8 cellular contexts compared by ENCODE assay signal in genomic region chr2:136117909-136118818, GRCh38. TPM values are rescaled to one million over a fixed set of nuclear protein-coding genes. Genes with fewer than 3 reads are reported as not detected.
DNase-seq lines count a peak whose midpoint lies in the region; ATAC-seq and TF ChIP-seq lines count a peak whose summit lies in the region.

Gene CXCR4, minus strand, starts transcription at chr2:136118149. Its CDS starts 89 bp downstream, at chr2:136118060.

- H3K27ac Mint-ChIP-seq in endothelial cell (ENCODE audit: unreplicated experiment) = peak within 1 kb of the TSS; percentile 24

- H3K27me3 ChIP-seq in mucosa of stomach (ENCODE audit: control insufficient read depth, insufficient read depth, low read length) = peaks cover 31% of the 10 kb centered on the region

- peak within 1 kb of the TSS; percentile 44 for H3K4me3 ChIP-seq in mucosa of stomach (ENCODE audit: low read length)

- peak within 1 kb of the TSS; percentile 97 for H3K4me3 Mint-ChIP-seq in endothelial cell (ENCODE audit: unreplicated experiment)

- no peaks in the 10 kb centered on the region for H3K36me3 ChIP-seq in mucosa of stomach (ENCODE audit: control insufficient read depth, insufficient read depth, low read length)

- peak within 1 kb of the TSS; percentile 68 for H3K9ac ChIP-seq in mucosa of stomach (ENCODE audit: low read length)

- TF ChIP-seq CTCF in GM12873 (IDR thresholded peaks at IDR 0.05; ENCODE audit: insufficient read depth, low read depth, low read length, missing control alignments) (peak; percentile 36), endothelial cell (IDR thresholded peaks at IDR 0.05; ENCODE audit: unreplicated experiment) (no peak)

- H3K4me1 ChIP-seq in mucosa of stomach (ENCODE audit: control insufficient read depth, insufficient read depth, low read length) = peaks cover 13% of the 10 kb centered on the region

- ATAC-seq in HG03175 (IDR thresholded peaks at IDR 0.05; ENCODE audit: unreplicated experiment) = peak; percentile 26

- DNase-seq in NCI-H748 (lab: John Stamatoyannopoulos, UW; ENCODE audit: unreplicated experiment) (peak; percentile 92), endothelial cell (ENCODE audit: low spot score) (peak; percentile 86), dedifferentiated amniotic fluid mesenchymal stem cell (ENCODE audit: extremely low spot score) (no peak)
- DNase-seq in activated CD8-positive, alpha-beta memory T cell treated with anti-CD3 and anti-CD28 coated beads for 4 hours (ENCODE audit: low read depth in 2 of 2) = peak; percentile 73 to 78
- peak; percentile 93 for DNase-seq in stimulated activated CD8-positive, alpha-beta memory T cell treated with anti-CD3 and anti-CD28 coated beads, Interleukin-4, amount 100 ng/mL, for 48 hours

- peaks cover 11% of the 10 kb centered on the region for H3K27me3 Mint-ChIP-seq in endothelial cell (ENCODE audit: unreplicated experiment)

- H3K4me1 Mint-ChIP-seq in endothelial cell (ENCODE audit: unreplicated experiment) = peaks cover 42% of the 10 kb centered on the region

- no peaks in the 10 kb centered on the region for H3K9me3 ChIP-seq in mucosa of stomach (ENCODE audit: control insufficient read depth, low read length)

- peaks cover 28% of the 10 kb centered on the region for H3K36me3 Mint-ChIP-seq in endothelial cell (ENCODE audit: low read depth, unreplicated experiment)

- H3K9me3 Mint-ChIP-seq in endothelial cell (ENCODE audit: unreplicated experiment) = no peaks in the 10 kb centered on the region

RNA-seq across cellular contexts. Expression of gene CXCR4, which starts in this region (rescaled TPM):
- total RNA-seq in endothelial cell (ENCODE audit: unreplicated experiment) = 255 TPM
